8 cellular contexts compared by ENCODE assay signal in the genomic region with DNA sequence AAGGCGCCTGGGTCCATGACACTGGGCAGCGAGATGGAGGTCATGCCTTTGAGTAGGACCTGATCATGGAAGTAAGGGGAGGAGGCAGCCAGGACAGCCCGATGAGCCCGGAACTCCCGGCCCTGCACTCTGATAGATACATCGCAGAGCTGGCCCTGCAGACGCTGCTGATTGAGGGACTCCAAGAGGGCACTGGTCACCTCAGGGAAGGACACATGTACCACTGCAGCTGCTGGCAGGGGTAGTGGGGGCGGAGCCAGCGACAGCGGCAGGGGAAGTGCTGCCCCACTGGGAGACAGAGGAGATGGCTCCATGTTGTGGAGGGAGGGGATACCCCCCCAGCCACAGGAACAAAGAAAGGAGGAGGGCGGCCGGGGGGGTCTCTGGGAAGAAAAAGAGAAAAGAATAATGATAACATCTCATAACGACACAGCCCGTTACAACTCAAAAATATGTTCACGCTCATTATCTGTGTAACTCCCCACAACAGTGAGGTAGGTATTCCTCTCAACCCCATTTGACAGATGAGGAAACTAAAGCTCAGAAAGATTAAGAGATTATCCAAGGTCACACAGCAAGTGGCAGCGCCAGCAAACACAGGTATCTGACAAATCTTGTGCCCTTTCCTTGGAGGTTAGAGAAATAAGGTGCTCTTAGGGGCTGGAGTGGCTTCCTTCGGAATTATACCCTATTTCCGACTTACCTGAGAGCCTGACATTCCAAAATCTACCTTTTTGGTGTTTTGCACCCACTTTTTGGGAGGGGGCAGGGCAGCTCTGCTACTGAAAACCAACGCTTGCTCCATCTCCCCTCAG. TPM values are rescaled to one million over a fixed set of nuclear protein-coding genes. Genes with fewer than 3 reads are reported as not detected.
DNase-seq lines count a peak whose midpoint lies in the region; FAIRE-seq and TF ChIP-seq lines count a peak whose summit lies in the region.

No MANE protein-coding gene starts in this region.

- H3K27ac ChIP-seq in RWPE1 = peak overlapping the region; percentile 95
- H3K27ac ChIP-seq in endothelial cell of umbilical vein (ENCODE audit: insufficient read depth, low read depth, low read length) = no peak overlapping the region

- no peak overlapping the region for H2AFZ ChIP-seq in endothelial cell of umbilical vein (ENCODE audit: low read depth, low read length)

- H3K9me1 ChIP-seq in endothelial cell of umbilical vein (replicated peaks; ENCODE audit: control insufficient read depth, extremely low read depth, insufficient read depth, low read length) = no peaks in the 10 kb centered on the region

- peaks cover 54% of the 10 kb centered on the region for H3K4me1 ChIP-seq in endothelial cell of umbilical vein (ENCODE audit: control insufficient read depth, extremely low read depth, insufficient read depth, low read length)

- H3K9me3 ChIP-seq in endothelial cell of umbilical vein (replicated peaks; ENCODE audit: control insufficient read depth, insufficient read depth, low read length) = no peaks in the 10 kb centered on the region

- no peak for TF ChIP-seq CTCF in Calu3 (IDR thresholded peaks at IDR 0.05; ENCODE audit: unreplicated experiment)
- TF ChIP-seq CTCF in RWPE1 (conservative IDR thresholded peaks at IDR 0.05; ENCODE audit: low read depth) = no peak
- TF ChIP-seq CTCF in endothelial cell of umbilical vein (IDR thresholded peaks at IDR 0.05; ENCODE audit: extremely low read depth in 1 of 2, insufficient read depth in 1 of 2, low read depth in 1 of 2, low read length in 2 of 2) = no peak
- TF ChIP-seq CTCF in osteocyte (IDR thresholded peaks at IDR 0.05) = no peak

- CTCF ChIA-PET in Calu3 (lab: Charles Lee) = interaction anchor here (0.6 to 2.4 kb wide), 5 partner anchors 56 to 507 kb away, joined by 3 to 10 read pairs (median 3); a partner anchor contains a TSS
- CTCF ChIA-PET in RWPE1 (lab: Yijun Ruan, JAX) = interaction anchor here (0.5 to 1.5 kb wide), 4 partner anchors 12 to 522 kb away, joined by 3 to 5 read pairs (median 3); no protein-coding TSS in a partner anchor
- CTCF ChIA-PET in endothelial cell of umbilical vein (lab: Charles Lee) = interaction anchor here (1.1 to 1.8 kb wide), 3 partner anchors 8 to 39 kb away, joined by 3 to 17 read pairs (median 4); a partner anchor contains a TSS

- DNase-seq in Calu3 (no peak), RWPE1 (ENCODE audit: low spot score) (no peak), endothelial cell of umbilical vein (ENCODE audit: low read depth, low spot score) (no peak), osteocyte (ENCODE audit: extremely low spot score, unreplicated experiment) (no peak), dedifferentiated amniotic fluid mesenchymal stem cell (ENCODE audit: extremely low spot score) (no peak), mesenteric fat pad (ENCODE audit: low spot score) (no peak), Ammon's horn (ENCODE audit: low spot score) (no peak), 8988T (no peak)

- peaks cover 39% of the 10 kb centered on the region for H3K79me2 ChIP-seq in endothelial cell of umbilical vein (ENCODE audit: control insufficient read depth, insufficient read depth, low read length)

- no peak for TF ChIP-seq POLR2A in endothelial cell of umbilical vein (IDR thresholded peaks at IDR 0.05; ENCODE audit: low read depth, low read length)

- no peak overlapping the region for H3K9ac ChIP-seq in endothelial cell of umbilical vein (replicated peaks; ENCODE audit: extremely low read depth, insufficient read depth, low read length)

- H3K27ac Mint-ChIP-seq in Calu3 (ENCODE audit: unreplicated experiment) (peak overlapping the region; percentile 78), osteocyte (ENCODE audit: unreplicated experiment) (peak overlapping the region; percentile 70)

- BruUV-seq in Calu3 (replicated peaks; lab: Mats Ljungman, UMichigan) (no TSS peak), endothelial cell of umbilical vein (replicated peaks; lab: Mats Ljungman, UMichigan) (no TSS peak)

- peaks cover 5 to 22% of the 10 kb centered on the region in 2 experiments for H3K36me3 ChIP-seq in endothelial cell of umbilical vein (ENCODE audit: control insufficient read depth in 2 of 2, extremely low read depth in 1 of 2, insufficient read depth in 2 of 2, low read length in 2 of 2)

- POLR2A ChIA-PET in RWPE1 (lab: Yijun Ruan, JAX; ENCODE audit: low non-redundant PET) = no interaction called here
- POLR2A ChIA-PET in endothelial cell of umbilical vein (lab: Charles Lee) = interaction anchor here (0.9 to 1.4 kb wide), 4 partner anchors 18 to 469 kb away, joined by 3 to 10 read pairs (median 6); a partner anchor contains a TSS

- H3K4me1 Mint-ChIP-seq in Calu3 (ENCODE audit: low read depth, unreplicated experiment) (peaks cover 70% of the 10 kb centered on the region), osteocyte (ENCODE audit: unreplicated experiment) (peaks cover 63% of the 10 kb centered on the region)

- H4K20me1 ChIP-seq in endothelial cell of umbilical vein (replicated peaks; ENCODE audit: control insufficient read depth, extremely low read depth, insufficient read depth, low read length) = no peaks in the 10 kb centered on the region

- H3K4me2 ChIP-seq in endothelial cell of umbilical vein (ENCODE audit: insufficient read depth, low read length) = peak overlapping the region; percentile 45

- peak overlapping the region in 2 of 3 experiments; percentile 29 to 60 for H3K4me3 ChIP-seq in endothelial cell of umbilical vein (replicated peaks in 1 of 3; ENCODE audit: insufficient read depth in 1 of 3, low read depth in 1 of 3, low read length in 3 of 3)

- H3K27me3 ChIP-seq in endothelial cell of umbilical vein (ENCODE audit: control insufficient read depth in 2 of 2, insufficient read depth in 2 of 2, low read length in 2 of 2) = no peaks in the 10 kb centered on the region

- FAIRE-seq in endothelial cell of umbilical vein (lab: Jason Lieb, UNC) = no peak

- dilution Hi-C loops in endothelial cell of umbilical vein (cut with MboI; ENCODE audit: extremely low pct_ligation_motif_present, low sequenced_read_pairs) = no loop called here

- H3K9me3 Mint-ChIP-seq in Calu3 (ENCODE audit: low read depth, unreplicated experiment) = no peaks in the 10 kb centered on the region
- no peaks in the 10 kb centered on the region for H3K9me3 Mint-ChIP-seq in osteocyte (ENCODE audit: unreplicated experiment)

- peaks cover 97% of the 10 kb centered on the region for H3K36me3 Mint-ChIP-seq in Calu3 (ENCODE audit: insufficient read depth, unreplicated experiment)
- peaks cover 20% of the 10 kb centered on the region for H3K36me3 Mint-ChIP-seq in osteocyte (ENCODE audit: unreplicated experiment)

- H3K27me3 Mint-ChIP-seq in Calu3 (ENCODE audit: unreplicated experiment) (no peaks in the 10 kb centered on the region), osteocyte (ENCODE audit: unreplicated experiment) (no peaks in the 10 kb centered on the region)

- H3K4me3 Mint-ChIP-seq in Calu3 (ENCODE audit: low read depth, unreplicated experiment) (peak overlapping the region; percentile 98), osteocyte (ENCODE audit: unreplicated experiment) (peak overlapping the region; percentile 70)

- intact Hi-C loops in Calu3 (cut with micrococcal nuclease; ENCODE audit: unreplicated experiment) (loop anchor here (5.0 kb wide), 1 partner anchor 75 kb away; a partner anchor contains a TSS), endothelial cell of umbilical vein (cut with micrococcal nuclease) (loop anchor here (10.0 kb wide), 1 partner anchor 258 kb away; no protein-coding TSS in a partner anchor)

RNA-seq across cellular contexts. Expression of a gene that starts 0.7 kb away (rescaled TPM):
- total RNA-seq in Calu3 (2022) (22.6 and 26.4 TPM in 2 replicates), endothelial cell of umbilical vein (12.6 and 13.9 TPM in 2 replicates), osteocyte (29.3 and 30.6 TPM in 2 replicates), mesenteric fat pad (12.1 TPM)
- 15.4 and 16.5 TPM in 2 replicates for polyA plus RNA-seq in endothelial cell of umbilical vein
- polyA plus RNA-seq in endothelial cell of umbilical vein (2011; cell fraction: cytosol; rRNA removed) = 12.3 and 14.5 TPM in 2 replicates
- polyA plus RNA-seq in endothelial cell of umbilical vein (2011; cell fraction: nucleus; rRNA removed) = 10.2 and 12.1 TPM in 2 replicates
- polyA plus RNA-seq in endothelial cell of umbilical vein (2012) = 8.0 and 11.4 TPM in 2 replicates
- polyA minus RNA-seq in endothelial cell of umbilical vein = 17.6 and 18.4 TPM in 2 replicates
- polyA minus RNA-seq in endothelial cell of umbilical vein (2011; cell fraction: cytosol; rRNA and poly(A)+ RNA removed) = 7.0 TPM
- polyA minus RNA-seq in endothelial cell of umbilical vein (2011; cell fraction: nucleus; rRNA and poly(A)+ RNA removed) = 7.4 and 9.0 TPM in 2 replicates

RNA-seq across cellular contexts. Expression of a gene that starts 2.9 kb away (rescaled TPM):
- total RNA-seq in Calu3 (2022) = 443 and 488 TPM in 2 replicates
- 90.7 and 98.0 TPM in 2 replicates for total RNA-seq in endothelial cell of umbilical vein
- polyA plus RNA-seq in endothelial cell of umbilical vein = 69.6 and 79.9 TPM in 2 replicates
- polyA plus RNA-seq in endothelial cell of umbilical vein (2011; cell fraction: cytosol; rRNA removed) = 42.4 and 53.0 TPM in 2 replicates
- 59.5 and 68.8 TPM in 2 replicates for polyA plus RNA-seq in endothelial cell of umbilical vein (2011; cell fraction: nucleus; rRNA removed)
- 41.2 and 49.3 TPM in 2 replicates for polyA plus RNA-seq in endothelial cell of umbilical vein (2012)
- 57.0 and 60.6 TPM in 2 replicates for polyA minus RNA-seq in endothelial cell of umbilical vein
- polyA minus RNA-seq in endothelial cell of umbilical vein (2011; cell fraction: cytosol; rRNA and poly(A)+ RNA removed) = 38.7 TPM
- 24.4 and 32.1 TPM in 2 replicates for polyA minus RNA-seq in endothelial cell of umbilical vein (2011; cell fraction: nucleus; rRNA and poly(A)+ RNA removed)
- 117 and 130 TPM in 2 replicates for total RNA-seq in osteocyte
- total RNA-seq in mesenteric fat pad = 77.9 TPM

RNA-seq across cellular contexts. Expression of a gene that starts 5.9 kb away (rescaled TPM):
- total RNA-seq in Calu3 (2022) (86.3 and 86.6 TPM in 2 replicates), endothelial cell of umbilical vein (52.0 and 54.4 TPM in 2 replicates), osteocyte (30.1 and 30.4 TPM in 2 replicates), mesenteric fat pad (41.7 TPM)
- polyA plus RNA-seq in endothelial cell of umbilical vein = 19.2 and 20.5 TPM in 2 replicates
- 30.1 and 33.0 TPM in 2 replicates for polyA plus RNA-seq in endothelial cell of umbilical vein (2011; cell fraction: cytosol; rRNA removed)
- 40.9 and 50.0 TPM in 2 replicates for polyA plus RNA-seq in endothelial cell of umbilical vein (2011; cell fraction: nucleus; rRNA removed)
- polyA plus RNA-seq in endothelial cell of umbilical vein (2012) = 52.0 and 58.9 TPM in 2 replicates
- 17.5 and 28.2 TPM in 2 replicates for polyA minus RNA-seq in endothelial cell of umbilical vein
- 7.6 TPM for polyA minus RNA-seq in endothelial cell of umbilical vein (2011; cell fraction: cytosol; rRNA and poly(A)+ RNA removed)
- 11.7 and 14.9 TPM in 2 replicates for polyA minus RNA-seq in endothelial cell of umbilical vein (2011; cell fraction: nucleus; rRNA and poly(A)+ RNA removed)

RNA-seq across cellular contexts. Expression of a gene that starts 18.1 kb away (rescaled TPM):
- total RNA-seq in Calu3 (2022) (138 and 154 TPM in 2 replicates), endothelial cell of umbilical vein (85.8 and 90.3 TPM in 2 replicates), osteocyte (72.4 and 77.6 TPM in 2 replicates), mesenteric fat pad (56.2 TPM)
- polyA plus RNA-seq in endothelial cell of umbilical vein = 87.7 and 101 TPM in 2 replicates
- polyA plus RNA-seq in endothelial cell of umbilical vein (2011; cell fraction: cytosol; rRNA removed) = 39.3 and 50.9 TPM in 2 replicates
- 352 and 462 TPM in 2 replicates for polyA plus RNA-seq in endothelial cell of umbilical vein (2011; cell fraction: nucleus; rRNA removed)
- polyA plus RNA-seq in endothelial cell of umbilical vein (2012) = 43.0 and 44.3 TPM in 2 replicates
- 80.4 and 85.1 TPM in 2 replicates for polyA minus RNA-seq in endothelial cell of umbilical vein
- polyA minus RNA-seq in endothelial cell of umbilical vein (2011; cell fraction: cytosol; rRNA and poly(A)+ RNA removed) = 15.9 TPM
- 58.8 and 75.8 TPM in 2 replicates for polyA minus RNA-seq in endothelial cell of umbilical vein (2011; cell fraction: nucleus; rRNA and poly(A)+ RNA removed)

RNA-seq across cellular contexts. Expression of a gene that starts 27.4 kb away (rescaled TPM):
- total RNA-seq in Calu3 (2022) (141 and 168 TPM in 2 replicates), endothelial cell of umbilical vein (52.3 and 63.5 TPM in 2 replicates), osteocyte (29.7 and 30.3 TPM in 2 replicates), mesenteric fat pad (34.8 TPM)
- 27.5 and 31.0 TPM in 2 replicates for polyA plus RNA-seq in endothelial cell of umbilical vein
- 51.3 and 61.3 TPM in 2 replicates for polyA plus RNA-seq in endothelial cell of umbilical vein (2011; cell fraction: cytosol; rRNA removed)
- polyA plus RNA-seq in endothelial cell of umbilical vein (2011; cell fraction: nucleus; rRNA removed) = 35.2 and 48.3 TPM in 2 replicates
- polyA plus RNA-seq in endothelial cell of umbilical vein (2012) = 85.6 and 86.7 TPM in 2 replicates
- 20.6 and 22.2 TPM in 2 replicates for polyA minus RNA-seq in endothelial cell of umbilical vein
- 13.7 TPM for polyA minus RNA-seq in endothelial cell of umbilical vein (2011; cell fraction: cytosol; rRNA and poly(A)+ RNA removed)
- 9.4 and 17.9 TPM in 2 replicates for polyA minus RNA-seq in endothelial cell of umbilical vein (2011; cell fraction: nucleus; rRNA and poly(A)+ RNA removed)
